Comparison of ENCODE assay signal across 22 cellular contexts in genomic region chr5:90898330-90899013, GRCh38.
DNase-seq lines count a peak whose midpoint lies in the region; ATAC-seq and FAIRE-seq lines count a peak whose summit lies in the region.
"Had no signal": no experiment of that assay in that cellular context is flagged by ENCODE, and none has a peak within 500 bp of the region (broad histone marks: within the 10 kb centered on the region; RNA-seq: fewer than 3 reads in every experiment).

No MANE protein-coding gene starts in this region.

- H3K4me2 ChIP-seq in mesenchymal stem cell (ENCODE audit: low read length, poor library complexity, severe bottlenecking), result no peak overlapping the region
- H3K4me2 ChIP-seq: neural progenitor cell had no signal

- DNase-seq in ELR (ENCODE audit: low read depth) (peak; percentile 6), RCC 7860 (ENCODE audit: low spot score) (no peak), epithelial cell of prostate (ENCODE audit: low read depth, low spot score) (peak; percentile 36), mesenchymal stem cell (no peak), left colon (no peak), NCI-H128 (lab: John Stamatoyannopoulos, UW; ENCODE audit: unreplicated experiment) (no peak)
- DNase-seq in activated naive CD8-positive, alpha-beta T cell treated with anti-CD3 and anti-CD28 coated beads, Interleukin-2, amount 50 U/mL, for 24 hours, result no peak
- no peak for DNase-seq in effector memory CD8-positive, alpha-beta T cell
- DNase-seq: activated effector memory CD4-positive, alpha-beta T cell treated with Interleukin-2 at 50 U/mL for 16 hours; adrenal gland; COR-L47; heart left ventricle; kidney; NCI-H1930; NCI-H510A; T-helper 9 cell; uterus had no signal

- no peaks in the 10 kb centered on the region for H3K79me1 ChIP-seq in mesenchymal stem cell (replicated peaks; ENCODE audit: low read length, poor library complexity, severe bottlenecking)

- no peak overlapping the region for H3K18ac ChIP-seq in mesenchymal stem cell (ENCODE audit: low read depth in 1 of 2, low read length in 2 of 2)

- no peak overlapping the region for H2BK5ac ChIP-seq in mesenchymal stem cell (ENCODE audit: low read depth, low read length, poor library complexity, severe bottlenecking)

- no peak overlapping the region for H4K91ac ChIP-seq in mesenchymal stem cell (ENCODE audit: low read length)

- H4K8ac ChIP-seq in mesenchymal stem cell (ENCODE audit: low read length), result no peak overlapping the region

- peaks cover 5% of the 10 kb centered on the region for H3K4me1 Mint-ChIP-seq in activated naive CD8-positive, alpha-beta T cell treated with anti-CD3 and anti-CD28 coated beads, Interleukin-2, amount 50 U/mL, for 24 hours
- no peaks in the 10 kb centered on the region for H3K4me1 Mint-ChIP-seq in effector memory CD8-positive, alpha-beta T cell (ENCODE audit: low read depth in 2 of 2)
- H3K4me1 Mint-ChIP-seq: mesothelial cell of epicardium had no signal

- H2BK12ac ChIP-seq in mesenchymal stem cell (ENCODE audit: low read length in 2 of 2), result no peak overlapping the region

- H3K23ac ChIP-seq in mesenchymal stem cell (ENCODE audit: low read length in 2 of 2), result no peak overlapping the region

- no peak overlapping the region for H3K9ac ChIP-seq in mesenchymal stem cell (ENCODE audit: low read length)
- H3K9ac ChIP-seq: neural progenitor cell had no signal

- no peak overlapping the region for H3K4ac ChIP-seq in mesenchymal stem cell (ENCODE audit: low read depth in 1 of 2, low read length in 2 of 2)

- 100% methylated on average over 3 of the region's 4 CpGs for WGBS in mesenchymal stem cell

- ATAC-seq in activated naive CD8-positive, alpha-beta T cell treated with anti-CD3 and anti-CD28 coated beads, Interleukin-2, amount 50 U/mL, for 24 hours, result no peak
- no peak for ATAC-seq in left colon
- no peak for ATAC-seq in effector memory CD8-positive, alpha-beta T cell (replicated peaks)
- ATAC-seq: GM12878, heart left ventricle had no signal

- no peak overlapping the region for H3K4me3 Mint-ChIP-seq in activated naive CD8-positive, alpha-beta T cell treated with anti-CD3 and anti-CD28 coated beads, Interleukin-2, amount 50 U/mL, for 24 hours
- no peak overlapping the region for H3K4me3 Mint-ChIP-seq in effector memory CD8-positive, alpha-beta T cell
- H3K4me3 Mint-ChIP-seq: mesothelial cell of epicardium, neural progenitor cell had no signal

- no peaks in the 10 kb centered on the region for H3K36me3 ChIP-seq in mesenchymal stem cell (ENCODE audit: control insufficient read depth in 1 of 2, insufficient read depth in 2 of 2, low read depth in 1 of 2, low read length in 2 of 2)
- H3K36me3 ChIP-seq: adrenal gland, heart left ventricle, neural progenitor cell, right atrium auricular region, uterus had no signal

- H2BK15ac ChIP-seq in mesenchymal stem cell (ENCODE audit: low read depth, poor library complexity, severe bottlenecking), result no peak overlapping the region

- no peak overlapping the region for H3K4me3 ChIP-seq in mesenchymal stem cell (ENCODE audit: insufficient read depth in 1 of 2, low read depth in 1 of 2, low read length in 2 of 2)
- H3K4me3 ChIP-seq: adrenal gland, GM12878, heart left ventricle, neural progenitor cell, right atrium auricular region, uterus had no signal

- H3K27ac ChIP-seq in epithelial cell of prostate, result peak overlapping the region; percentile 8
- peak overlapping the region; percentile 44 for H3K27ac ChIP-seq in mesenchymal stem cell (ENCODE audit: low read length, poor library complexity, severe bottlenecking)
- H3K27ac ChIP-seq: adrenal gland, heart left ventricle, neural progenitor cell, right atrium auricular region, uterus had no signal

- no peaks in the 10 kb centered on the region for H3K9me3 ChIP-seq in mesenchymal stem cell (ENCODE audit: control insufficient read depth, low read length)
- H3K9me3 ChIP-seq: adrenal gland, heart left ventricle, right atrium auricular region, uterus had no signal

- H3K14ac ChIP-seq in mesenchymal stem cell (ENCODE audit: low read length in 2 of 2), result no peak overlapping the region

- FAIRE-seq in RCC 7860 (lab: Jason Lieb, UNC), result peak; percentile 69
- FAIRE-seq: colon, GM12878, kidney had no signal

- no peak overlapping the region for H2AFZ ChIP-seq in mesenchymal stem cell (ENCODE audit: low read depth, low read length)
- H2AFZ ChIP-seq: neural progenitor cell had no signal

- H3K27me3 ChIP-seq in mesenchymal stem cell (ENCODE audit: control insufficient read depth in 1 of 2, insufficient read depth in 1 of 2, low read length in 2 of 2), result no peaks in the 10 kb centered on the region
- H3K27me3 ChIP-seq: adrenal gland, heart left ventricle, neural progenitor cell, right atrium auricular region, uterus had no signal

- H3K9me3 Mint-ChIP-seq in activated naive CD8-positive, alpha-beta T cell treated with anti-CD3 and anti-CD28 coated beads, Interleukin-2, amount 50 U/mL, for 24 hours, result no peaks in the 10 kb centered on the region
- no peaks in the 10 kb centered on the region for H3K9me3 Mint-ChIP-seq in effector memory CD8-positive, alpha-beta T cell
- H3K9me3 Mint-ChIP-seq: neural progenitor cell had no signal

- no peaks in the 10 kb centered on the region for H3K36me3 Mint-ChIP-seq in activated naive CD8-positive, alpha-beta T cell treated with anti-CD3 and anti-CD28 coated beads, Interleukin-2, amount 50 U/mL, for 24 hours (ENCODE audit: low read depth)
- H3K36me3 Mint-ChIP-seq in effector memory CD8-positive, alpha-beta T cell (ENCODE audit: insufficient read depth), result no peaks in the 10 kb centered on the region
- H3K36me3 Mint-ChIP-seq: mesothelial cell of epicardium had no signal

- intact Hi-C loops in left colon (cut with DNase I, micrococcal nuclease), result no loop called here

- H3K4me1 ChIP-seq in mesenchymal stem cell (ENCODE audit: control insufficient read depth, insufficient read depth, low read depth, low read length), result no peaks in the 10 kb centered on the region
- H3K4me1 ChIP-seq: adrenal gland, heart left ventricle, neural progenitor cell, right atrium auricular region, uterus had no signal

- H2AK5ac ChIP-seq in mesenchymal stem cell (ENCODE audit: low read length, severe bottlenecking), result peak overlapping the region; percentile 59

- no peak overlapping the region for H2BK120ac ChIP-seq in mesenchymal stem cell (ENCODE audit: low read depth, low read length)

- H3K27me3 Mint-ChIP-seq in activated naive CD8-positive, alpha-beta T cell treated with anti-CD3 and anti-CD28 coated beads, Interleukin-2, amount 50 U/mL, for 24 hours, result no peaks in the 10 kb centered on the region
- no peaks in the 10 kb centered on the region for H3K27me3 Mint-ChIP-seq in effector memory CD8-positive, alpha-beta T cell

- no peak overlapping the region for H3K27ac Mint-ChIP-seq in activated naive CD8-positive, alpha-beta T cell treated with anti-CD3 and anti-CD28 coated beads, Interleukin-2, amount 50 U/mL, for 24 hours
- H3K27ac Mint-ChIP-seq in effector memory CD8-positive, alpha-beta T cell, result no peak overlapping the region
- H3K27ac Mint-ChIP-seq: mesothelial cell of epicardium had no signal

Comparison
In these comparisons a context has a peak if more than half of its experiments do, and no peak if none do; other contexts are left out.
1. DNase-seq: peak in ELR (single experiment) and epithelial cell of prostate (single experiment); none in RCC 7860 (single experiment), mesenchymal stem cell (single experiment), activated naive CD8-positive, alpha-beta T cell treated with anti-CD3 and anti-CD28 coated beads, Interleukin-2, amount 50 U/mL, for 24 hours (single experiment), left colon (0 of 2), NCI-H128 (single experiment) and effector memory CD8-positive, alpha-beta T cell (0 of 3).